11 cellular contexts compared by ENCODE assay signal in genomic region chr16:57141822-57142631, GRCh38. TPM values are rescaled to one million over a fixed set of nuclear protein-coding genes. Genes with fewer than 3 reads are reported as not detected.
DNase-seq lines count a peak whose midpoint lies in the region; ATAC-seq, FAIRE-seq and TF ChIP-seq lines count a peak whose summit lies in the region.
"Had no signal": no experiment of that assay in that cellular context is flagged by ENCODE, and none has a peak within 500 bp of the region (broad histone marks: within the 10 kb centered on the region; RNA-seq: fewer than 3 reads in every experiment).

No MANE protein-coding gene starts in this region.

- peak overlapping the region; percentile 41 for H3K4me3 Mint-ChIP-seq in central memory CD8-positive, alpha-beta T cell

- POLR2A ChIA-PET in OCI-LY7 (lab: Charles Lee), result interaction anchor here (0.6 to 1.5 kb wide), 4 partner anchors 33 to 511 kb away, joined by 3 to 5 read pairs (median 4); partner anchors contain the start of gene RSPRY1

- H3K4me1 Mint-ChIP-seq in central memory CD8-positive, alpha-beta T cell, result peaks cover 50% of the 10 kb centered on the region

- no peaks in the 10 kb centered on the region for H3K9me3 Mint-ChIP-seq in central memory CD8-positive, alpha-beta T cell

- no peaks in the 10 kb centered on the region for H3K9me3 ChIP-seq in OCI-LY7 (ENCODE audit: low read length)

- TF ChIP-seq CTCF in OCI-LY7 (conservative IDR thresholded peaks at IDR 0.05; ENCODE audit: low read length), result no peak

- no peak for FAIRE-seq in H54 (lab: Jason Lieb, UNC)
- FAIRE-seq: endothelial cell of umbilical vein had no signal

- H3K36me3 Mint-ChIP-seq in central memory CD8-positive, alpha-beta T cell (ENCODE audit: insufficient read depth), result peaks cover 11% of the 10 kb centered on the region

- peak overlapping the region; percentile 28; the same call in 1 of the 2 replicates for H2AFZ ChIP-seq in OCI-LY7 (ENCODE audit: low read length)

- H3K79me2 ChIP-seq in OCI-LY7 (ENCODE audit: insufficient read depth, low read depth, low read length), result no peaks in the 10 kb centered on the region

- peak; percentile 79 for ATAC-seq in central memory CD8-positive, alpha-beta T cell (replicated peaks; ENCODE audit: extremely low read depth, poor library complexity, severe bottlenecking)
- ATAC-seq: left cardiac atrium had no signal

- H3K4me3 ChIP-seq in OCI-LY7 (ENCODE audit: low read depth, low read length, poor library complexity, severe bottlenecking), result peak overlapping the region; percentile 7

- CTCF ChIA-PET in OCI-LY7 (lab: Charles Lee; ENCODE audit: unreplicated experiment), result interaction anchor here (0.9 to 1.0 kb wide), 2 partner anchors 11 to 100 kb away, joined by 3 read pairs; no protein-coding TSS in a partner anchor

- peak overlapping the region; percentile 92 for H3K27ac Mint-ChIP-seq in central memory CD8-positive, alpha-beta T cell (ENCODE audit: low read depth)

- no peaks in the 10 kb centered on the region for H3K27me3 Mint-ChIP-seq in central memory CD8-positive, alpha-beta T cell

- peaks cover 54% of the 10 kb centered on the region for H3K4me1 ChIP-seq in OCI-LY7 (ENCODE audit: insufficient read depth, low read length, poor library complexity, severe bottlenecking)

- DNase-seq in activated CD8-positive, alpha-beta memory T cell treated with anti-CD3 and anti-CD28 coated beads for 24 hours, result peak; percentile 70
- DNase-seq in activated CD8-positive, alpha-beta memory T cell treated with anti-CD3 and anti-CD28 coated beads, Interleukin-2, amount 50 U/mL, for 4 hours, result no peak
- DNase-seq in OCI-LY7 (ENCODE audit: low spot score) (peak; percentile 84), superior temporal gyrus (ENCODE audit: extremely low spot score) (peak; percentile 44), activated gamma-delta T cell (lab: John Stamatoyannopoulos, UW) (no peak), H54 (ENCODE audit: insufficient read length, low spot score) (no peak), hypothalamus (lab: John Stamatoyannopoulos, UW) (no peak)
- no peak for DNase-seq in central memory CD8-positive, alpha-beta T cell (ENCODE audit: low spot score in 2 of 2)
- DNase-seq: ACHN, left cardiac atrium had no signal

- no peak for TF ChIP-seq POLR2A in H54 (IDR thresholded peaks at IDR 0.05; ENCODE audit: low read depth, low read length)

- H3K9me2 ChIP-seq in OCI-LY7 (ENCODE audit: insufficient read depth, low read length), result no peaks in the 10 kb centered on the region

- no TSS peak for BruUV-seq in OCI-LY7 (replicated peaks; lab: Mats Ljungman, UMichigan)

- intact Hi-C loops in OCI-LY7 (cut with micrococcal nuclease; ENCODE audit: unreplicated experiment), result no loop called here

- H3K27ac ChIP-seq in OCI-LY7 (ENCODE audit: low read depth, low read length, poor library complexity, severe bottlenecking), result peak overlapping the region; percentile 71

- H3K36me3 ChIP-seq in OCI-LY7 (ENCODE audit: insufficient read depth, low read length), result no peaks in the 10 kb centered on the region

- no peaks in the 10 kb centered on the region for H4K20me1 ChIP-seq in OCI-LY7 (ENCODE audit: insufficient read depth, low read length)

- peak overlapping the region; percentile 52 for H3K4me2 ChIP-seq in OCI-LY7 (ENCODE audit: low read length)

RNA-seq across cellular contexts. Expression of gene PSME3IP1, which starts 43.8 kb away (rescaled TPM):
- 89.5 and 111 TPM in 2 replicates for total RNA-seq in OCI-LY7 (2014; rRNA removed; shearing (Covaris generic))
- total RNA-seq in OCI-LY7 (2022), result 152 and 157 TPM in 2 replicates

RNA-seq across cellular contexts. Expression of gene RSPRY1, which starts 44.1 kb away (rescaled TPM):
- 17.1 and 25.6 TPM in 2 replicates for total RNA-seq in OCI-LY7 (2014; rRNA removed; shearing (Covaris generic))
- total RNA-seq in OCI-LY7 (2022), result 25.2 and 29.7 TPM in 2 replicates

RNA-seq across cellular contexts. Expression of gene CPNE2, which starts 49.6 kb away (rescaled TPM):
- 44.7 and 44.8 TPM in 2 replicates for total RNA-seq in OCI-LY7 (2014; rRNA removed; shearing (Covaris generic))
- total RNA-seq in OCI-LY7 (2022), result 14.4 and 25.7 TPM in 2 replicates

Comparison
In these comparisons a context has a peak if more than half of its experiments do, and no peak if none do; other contexts are left out.
1. DNase-seq: peak in activated CD8-positive, alpha-beta memory T cell treated with anti-CD3 and anti-CD28 coated beads for 24 hours (single experiment), OCI-LY7 (single experiment) and superior temporal gyrus (single experiment); none in activated CD8-positive, alpha-beta memory T cell treated with anti-CD3 and anti-CD28 coated beads, Interleukin-2, amount 50 U/mL, for 4 hours (single experiment), central memory CD8-positive, alpha-beta T cell (0 of 2), activated gamma-delta T cell (single experiment), H54 (single experiment) and hypothalamus (0 of 51).